17 cellular contexts compared by ENCODE assay signal in the genomic region with DNA sequence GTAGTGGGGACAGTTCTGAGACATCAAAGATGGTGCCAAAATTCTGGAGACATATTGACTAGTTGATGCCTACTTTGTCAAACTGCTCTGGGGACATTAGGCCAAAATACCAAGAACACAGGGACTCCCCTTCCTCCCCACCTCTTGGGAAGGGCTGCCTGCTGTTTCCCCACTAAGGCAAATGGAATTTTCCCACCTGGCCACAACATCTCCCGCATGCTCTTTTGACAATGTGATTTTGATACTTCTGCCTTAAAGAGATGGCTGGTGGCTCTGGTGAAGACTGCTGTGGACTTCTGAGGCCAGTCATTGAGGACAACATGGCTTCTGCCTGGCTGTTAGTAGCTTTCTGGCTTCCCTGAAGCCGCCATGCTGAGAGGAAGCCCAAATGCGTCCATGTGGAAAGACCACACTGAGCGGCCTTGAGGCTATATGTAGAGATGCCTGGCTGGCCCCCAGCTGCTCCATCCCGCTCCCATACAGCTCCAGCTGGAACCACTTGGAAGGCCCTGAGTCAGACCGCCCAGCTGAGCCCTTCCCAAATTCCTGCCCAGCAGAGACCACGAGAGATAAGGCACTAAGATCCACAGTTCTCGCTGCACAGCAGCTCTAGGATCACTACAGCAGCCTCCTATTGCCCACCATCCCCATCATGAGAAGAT.
"Had no signal": no experiment of that assay in that cellular context is flagged by ENCODE, and none has a peak within 500 bp of the region (broad histone marks: within the 10 kb centered on the region; RNA-seq: fewer than 3 reads in every experiment).

No MANE protein-coding gene starts in this region.

- H3K9me3 ChIP-seq: left ventricle myocardium inferior, lower lobe of right lung, neutrophil, sigmoid colon, uterus had no signal

- H3K9me3 Mint-ChIP-seq: dendritic cell treated with granulocyte-macrophage colony-stimulating factor and Interleukin-4, amounts not matched to agents 40 ng/mL and 50 ng/mL, for 4 days; naive thymus-derived CD8-positive, alpha-beta T cell had no signal

- ATAC-seq: foreskin keratinocyte; lower lobe of right lung; naive thymus-derived CD8-positive, alpha-beta T cell had no signal

- H3K27ac ChIP-seq: foreskin keratinocyte, left ventricle myocardium inferior, lower lobe of right lung, neutrophil, sigmoid colon, skin epidermis, uterus had no signal

- H3K36me3 ChIP-seq: left ventricle myocardium inferior, lower lobe of right lung, neutrophil, sigmoid colon, uterus had no signal

- H3K27me3 ChIP-seq: sigmoid colon, uterus had no signal

- H3K4me3 Mint-ChIP-seq: dendritic cell treated with granulocyte-macrophage colony-stimulating factor and Interleukin-4, amounts not matched to agents 40 ng/mL and 50 ng/mL, for 4 days; immature natural killer cell; naive thymus-derived CD8-positive, alpha-beta T cell; type B pancreatic cell had no signal

- H3K4me1 Mint-ChIP-seq: immature natural killer cell had no signal

- H3K27ac Mint-ChIP-seq: dendritic cell treated with granulocyte-macrophage colony-stimulating factor and Interleukin-4, amounts not matched to agents 40 ng/mL and 50 ng/mL, for 4 days; immature natural killer cell; naive thymus-derived CD8-positive, alpha-beta T cell had no signal

- H3K4me1 ChIP-seq: foreskin keratinocyte, left ventricle myocardium inferior, lower lobe of right lung, sigmoid colon, uterus had no signal

- DNase-seq: foreskin keratinocyte; immature natural killer cell; left ventricle myocardium inferior; lower lobe of right lung; mesenchymal stem cell; naive thymus-derived CD8-positive, alpha-beta T cell; posterior cingulate gyrus; sigmoid colon; stimulated activated CD4-positive, alpha-beta T cell treated with anti-CD3 and anti-CD28 coated beads, Interleukin-2, amount 100 ng/mL, for 24 hours; stimulated activated CD4-positive, alpha-beta T cell treated with anti-CD3 and anti-CD28 coated beads, Interleukin-4, amount 100 ng/mL, for 4 hours; stimulated activated naive CD4-positive, alpha-beta T cell treated with Interleukin-2 at 50 U/mL for 16 hours; uterus had no signal

- FAIRE-seq: keratinocyte had no signal

- H3K4me3 ChIP-seq: left ventricle myocardium inferior, lower lobe of right lung, sigmoid colon, skin epidermis, uterus had no signal

- H3K36me3 Mint-ChIP-seq: immature natural killer cell; naive thymus-derived CD8-positive, alpha-beta T cell; type B pancreatic cell had no signal
